In genomic region chr20:36128463-36129176, GRCh38 we compare ENCODE assay signal across 1 cellular context.
TF ChIP-seq lines count a peak whose summit lies in the region.

No MANE protein-coding gene starts in this region.

TF ChIP-seq in HepG2, 621 proteins besides CTCF, POLR2A, EP300 and RAD21 (continued from another document):
- TF ChIP-seq ZNF318 (CRISPR knock-in tag; IDR thresholded peaks at IDR 0.05), result no peak
